In genomic region chr12:15000575-15000974, GRCh38 we compare ENCODE assay signal across 1 cellular context.
TF ChIP-seq lines count a peak whose summit lies in the region.

No MANE protein-coding gene starts in this region.

TF ChIP-seq in A549, 52 proteins besides CTCF, POLR2A, EP300 and RAD21:
- TF ChIP-seq NR3C1 (IDR thresholded peaks at IDR 0.05) (no peak), FOSL2 (IDR thresholded peaks at IDR 0.05) (no peak), FOSL2 (CRISPR knock-in tag; IDR thresholded peaks at IDR 0.05) (no peak), MYC (IDR thresholded peaks at IDR 0.05; ENCODE audit: borderline replicate concordance, low read length) (no peak), MAZ (IDR thresholded peaks at IDR 0.05; ENCODE audit: borderline replicate concordance, low read depth, low read length) (no peak), TFCP2L1 (CRISPR knock-in tag; IDR thresholded peaks at IDR 0.05) (no peak), CHD2 (IDR thresholded peaks at IDR 0.05; ENCODE audit: low read length, partially characterized antibody) (no peak), BHLHE40 (IDR thresholded peaks at IDR 0.05; ENCODE audit: low read depth, low read length) (no peak), CEBPB (IDR thresholded peaks at IDR 0.05) (no peak), ZSCAN20 (CRISPR knock-in tag; IDR thresholded peaks at IDR 0.05) (no peak), CBX8 (IDR thresholded peaks at IDR 0.05) (no peak), TP53 (CRISPR knock-in tag; IDR thresholded peaks at IDR 0.05) (no peak), PHF8 (IDR thresholded peaks at IDR 0.05; ENCODE audit: borderline replicate concordance, low read depth) (no peak)
